In genomic region chr17:67270411-67270810, GRCh38 we compare ENCODE assay signal across 23 cellular contexts. TPM values are rescaled to one million over a fixed set of nuclear protein-coding genes. Genes with fewer than 3 reads are reported as not detected.
DNase-seq lines count a peak whose midpoint lies in the region; ATAC-seq and TF ChIP-seq lines count a peak whose summit lies in the region.
"Had no signal": no experiment of that assay in that cellular context is flagged by ENCODE, and none has a peak within 500 bp of the region (broad histone marks: within the 10 kb centered on the region; RNA-seq: fewer than 3 reads in every experiment).

No MANE protein-coding gene starts in this region.

- peaks cover 2% of the 10 kb centered on the region for H3K27me3 Mint-ChIP-seq in activated naive CD8-positive, alpha-beta T cell treated with anti-CD3 and anti-CD28 coated beads, Interleukin-2, amount 10 ng/mL, durations not matched to agents 7 days and 5 days
- H3K27me3 Mint-ChIP-seq in activated naive CD8-positive, alpha-beta T cell treated with anti-CD3 and anti-CD28 coated beads, Interleukin-2, amount 50 U/mL, for 24 hours = no peaks in the 10 kb centered on the region
- H3K27me3 Mint-ChIP-seq: CD4-positive, CD25-positive, alpha-beta regulatory T cell had no signal

- H3K36me3 Mint-ChIP-seq in activated naive CD8-positive, alpha-beta T cell treated with anti-CD3 and anti-CD28 coated beads, Interleukin-2, amount 10 ng/mL, durations not matched to agents 7 days and 5 days = no peaks in the 10 kb centered on the region
- H3K36me3 Mint-ChIP-seq in activated naive CD8-positive, alpha-beta T cell treated with anti-CD3 and anti-CD28 coated beads, Interleukin-2, amount 50 U/mL, for 24 hours (ENCODE audit: low read depth) = no peaks in the 10 kb centered on the region
- H3K36me3 Mint-ChIP-seq: CD4-positive, CD25-positive, alpha-beta regulatory T cell had no signal

- ATAC-seq in activated naive CD8-positive, alpha-beta T cell treated with anti-CD3 and anti-CD28 coated beads, Interleukin-2, amount 10 ng/mL, durations not matched to agents 7 days and 5 days (ENCODE audit: low read depth) = no peak
- no peak for ATAC-seq in activated naive CD8-positive, alpha-beta T cell treated with anti-CD3 and anti-CD28 coated beads, Interleukin-2, amount 50 U/mL, for 24 hours
- no peak for ATAC-seq in HG02642 (IDR thresholded peaks at IDR 0.05; ENCODE audit: poor library complexity, unreplicated experiment)
- ATAC-seq: GM23338, SK-N-SH treated with all-trans-retinoic acid at 6 μM for 48 hours had no signal

- no peak for TF ChIP-seq POLR2A in erythroblast (IDR thresholded peaks at IDR 0.05; ENCODE audit: low read length)

- no peaks in the 10 kb centered on the region for H3K4me1 Mint-ChIP-seq in activated naive CD8-positive, alpha-beta T cell treated with anti-CD3 and anti-CD28 coated beads, Interleukin-2, amount 10 ng/mL, durations not matched to agents 7 days and 5 days
- no peaks in the 10 kb centered on the region for H3K4me1 Mint-ChIP-seq in activated naive CD8-positive, alpha-beta T cell treated with anti-CD3 and anti-CD28 coated beads, Interleukin-2, amount 50 U/mL, for 24 hours
- H3K4me1 Mint-ChIP-seq: CD4-positive, CD25-positive, alpha-beta regulatory T cell; GM23338 had no signal

- no peak for DNase-seq in activated naive CD8-positive, alpha-beta T cell treated with anti-CD3 and anti-CD28 coated beads, Interleukin-2, amount 10 ng/mL, durations not matched to agents 7 days and 5 days
- DNase-seq in activated naive CD8-positive, alpha-beta T cell treated with anti-CD3 and anti-CD28 coated beads, Interleukin-2, amount 50 U/mL, for 24 hours = no peak
- DNase-seq in MV-4-11 (lab: John Stamatoyannopoulos, UW) = peak; percentile 66
- DNase-seq in SKM-1 (lab: John Stamatoyannopoulos, UW; ENCODE audit: unreplicated experiment) = peak; percentile 51
- DNase-seq in cerebellum (ENCODE audit: low spot score) = no peak
- no peak for DNase-seq in erythroblast (lab: John Stamatoyannopoulos, UW)
- no peak for DNase-seq in stimulated activated CD4-positive, alpha-beta T cell treated with anti-CD3 and anti-CD28 coated beads, Interleukin-4, amount 100 ng/mL, for 1 hour
- DNase-seq: CD4-positive, CD25-positive, alpha-beta regulatory T cell; DMS79; Karpas-422; NCI-H1694; NCI-H2081; NCI-H2171; NCI-H345; NCI-H524 treated with DMSO at 0.1 percent for 48 hours; NCI-H82; PC-9; RPMI8226; SHP77; T-helper 9 cell had no signal

- POLR2A ChIA-PET in activated naive CD8-positive, alpha-beta T cell treated with anti-CD3 and anti-CD28 coated beads, Interleukin-2, amount 10 ng/mL, durations not matched to agents 7 days and 5 days (lab: Charles Lee) = no interaction called here

- H3K27ac Mint-ChIP-seq in activated naive CD8-positive, alpha-beta T cell treated with anti-CD3 and anti-CD28 coated beads, Interleukin-2, amount 10 ng/mL, durations not matched to agents 7 days and 5 days = peak overlapping the region; percentile 30
- no peak overlapping the region for H3K27ac Mint-ChIP-seq in activated naive CD8-positive, alpha-beta T cell treated with anti-CD3 and anti-CD28 coated beads, Interleukin-2, amount 50 U/mL, for 24 hours
- H3K27ac Mint-ChIP-seq: CD4-positive, CD25-positive, alpha-beta regulatory T cell; GM23338 had no signal

- H3K9me3 Mint-ChIP-seq in activated naive CD8-positive, alpha-beta T cell treated with anti-CD3 and anti-CD28 coated beads, Interleukin-2, amount 10 ng/mL, durations not matched to agents 7 days and 5 days = no peaks in the 10 kb centered on the region
- H3K9me3 Mint-ChIP-seq in activated naive CD8-positive, alpha-beta T cell treated with anti-CD3 and anti-CD28 coated beads, Interleukin-2, amount 50 U/mL, for 24 hours = no peaks in the 10 kb centered on the region
- H3K9me3 Mint-ChIP-seq: CD4-positive, CD25-positive, alpha-beta regulatory T cell; GM23338 had no signal

- H3K4me3 Mint-ChIP-seq in activated naive CD8-positive, alpha-beta T cell treated with anti-CD3 and anti-CD28 coated beads, Interleukin-2, amount 10 ng/mL, durations not matched to agents 7 days and 5 days = no peak overlapping the region
- H3K4me3 Mint-ChIP-seq in activated naive CD8-positive, alpha-beta T cell treated with anti-CD3 and anti-CD28 coated beads, Interleukin-2, amount 50 U/mL, for 24 hours = no peak overlapping the region
- H3K4me3 Mint-ChIP-seq: CD4-positive, CD25-positive, alpha-beta regulatory T cell; GM23338 had no signal

RNA-seq across cellular contexts. Expression of gene HELZ, which starts 25.4 kb away (rescaled TPM):
- total RNA-seq in activated naive CD8-positive, alpha-beta T cell treated with anti-CD3 and anti-CD28 coated beads, Interleukin-2, amount 10 ng/mL, durations not matched to agents 7 days and 5 days = 10 to 100 TPM; 84.8 to 86.2 TPM
- total RNA-seq in cerebellum = 81.6 TPM

Comparison
In these comparisons a context has a peak if more than half of its experiments do, and no peak if none do; other contexts are left out.
1. DNase-seq: peak in MV-4-11 (single experiment) and SKM-1 (single experiment); none in activated naive CD8-positive, alpha-beta T cell treated with anti-CD3 and anti-CD28 coated beads, Interleukin-2, amount 10 ng/mL, durations not matched to agents 7 days and 5 days (single experiment), activated naive CD8-positive, alpha-beta T cell treated with anti-CD3 and anti-CD28 coated beads, Interleukin-2, amount 50 U/mL, for 24 hours (single experiment), cerebellum (single experiment), erythroblast (0 of 2) and stimulated activated CD4-positive, alpha-beta T cell treated with anti-CD3 and anti-CD28 coated beads, Interleukin-4, amount 100 ng/mL, for 1 hour (single experiment).